ENCODE assay signal across 9 cellular contexts in genomic region chr17:47733414-47734288, GRCh38. TPM values are rescaled to one million over a fixed set of nuclear protein-coding genes. Genes with fewer than 3 reads are reported as not detected.
A peak's percentile ranks its signal among the peaks of the same experiment; 100 is the strongest.
DNase-seq lines count a peak whose midpoint lies in the region; ATAC-seq and TF ChIP-seq lines count a peak whose summit lies in the region.
"Had no signal": no experiment of that assay in that cellular context is flagged by ENCODE, and none has a peak within 500 bp of the region (broad histone marks: within the 10 kb centered on the region; RNA-seq: fewer than 3 reads in every experiment).

No MANE protein-coding gene starts in this region.

- H3K9me3 ChIP-seq in Panc1 (ENCODE audit: control insufficient read depth, insufficient read depth, low read depth, low read length) (no peaks in the 10 kb centered on the region), ovary (no peaks in the 10 kb centered on the region)

- no peak for TF ChIP-seq EP300 in ovary (IDR thresholded peaks at IDR 0.05)

- no peak for TF ChIP-seq CTCF in GM12865 (IDR thresholded peaks at IDR 0.05; ENCODE audit: insufficient read depth, low read depth, low read length, missing control alignments)
- TF ChIP-seq CTCF in Panc1 (IDR thresholded peaks at IDR 0.05): no peak
- no peak for TF ChIP-seq CTCF in ovary (IDR thresholded peaks at IDR 0.05)

- POLR2A ChIA-PET in Panc1 (lab: Charles Lee): no interaction called here

- WGBS in ovary, 3 donors: 2 to 4% (median 2%) methylated on average over 61 to 93 of the region's 93 CpGs

- H3K36me3 ChIP-seq in H7 (replicated peaks; ENCODE audit: control insufficient read depth, insufficient read depth, low read length): no peaks in the 10 kb centered on the region
- H3K36me3 ChIP-seq in Panc1 (ENCODE audit: control insufficient read depth, insufficient read depth, low read length): no peaks in the 10 kb centered on the region
- no peaks in the 10 kb centered on the region for H3K36me3 ChIP-seq in ovary

- peak; percentile 76 for ATAC-seq in Panc1
- peak; percentile 13 for ATAC-seq in esophagus mucosa

- intact Hi-C loops in Panc1 (cut with micrococcal nuclease; ENCODE audit: unreplicated experiment) (no loop called here), ovary (cut with DNase I) (no loop called here)

- H3K4me1 ChIP-seq in Panc1 (ENCODE audit: control insufficient read depth, insufficient read depth, low read length) (no peaks in the 10 kb centered on the region), ovary (ENCODE audit: insufficient read depth) (peaks cover 1% of the 10 kb centered on the region)

- H3K27ac ChIP-seq in Panc1 (ENCODE audit: low read length): no peak overlapping the region
- no peak overlapping the region for H3K27ac ChIP-seq in ovary
- H3K27ac ChIP-seq: KMS-11 had no signal

- CTCF ChIA-PET in Panc1 (lab: Charles Lee): interaction anchor here (0.6 kb wide), 1 partner anchor 35 kb away, joined by 3 read pairs; no protein-coding TSS in a partner anchor

- H3K4me3 ChIP-seq in GM12865 (ENCODE audit: low read depth, low read length) (peak overlapping the region; percentile 70), H7 (ENCODE audit: insufficient read depth, low read depth, low read length) (peak overlapping the region; percentile 41), Panc1 (ENCODE audit: low read depth in 2 of 2, low read length in 2 of 2) (peak overlapping the region; percentile 28 to 32), ovary (peak overlapping the region; percentile 21)

- in situ Hi-C loops in Panc1 (cut with HindIII; ENCODE audit: low pct_unique_long_range_greater_than_20kb, low sequenced_read_pairs): no loop called here

- H3K27me3 ChIP-seq in H7 (ENCODE audit: control insufficient read depth, insufficient read depth, low read length): peaks cover 55% of the 10 kb centered on the region
- H3K27me3 ChIP-seq in Panc1 (ENCODE audit: control insufficient read depth, insufficient read depth, low read length): peaks cover 12% of the 10 kb centered on the region; the same call in 1 of the 2 replicates
- H3K27me3 ChIP-seq in ovary: no peaks in the 10 kb centered on the region

- DNase-seq in GM12865 (ENCODE audit: low read depth) (no peak), H7 (peak; percentile 79), Panc1 (ENCODE audit: low read depth, low spot score) (no peak), ovary (peak in 1 of 5 donors; percentile 0), NOMO-1 treated with dmso at 0.1 percent for 144 hours (lab: John Stamatoyannopoulos, UW; ENCODE audit: unreplicated experiment) (no peak), DMS153 (lab: John Stamatoyannopoulos, UW) (no peak), SIG-M5 (lab: John Stamatoyannopoulos, UW) (no peak)

- BruUV-seq in Panc1 (replicated peaks; lab: Mats Ljungman, UMichigan): no TSS peak

- no peak for TF ChIP-seq POLR2A in ovary (IDR thresholded peaks at IDR 0.05)

RNA-seq across cellular contexts. Expression of gene TBX21, which starts 0.6 kb away (rescaled TPM):
- not detected in 2 replicates for total RNA-seq in H7 (2014; rRNA removed; shearing (Covaris generic))
- total RNA-seq in Panc1 (2021; ENCODE audit: unreplicated experiment) (0.10 TPM), esophagus mucosa (not detected), ovary (1 to 10 TPM in 1 of 7 donors, under 1 TPM in 5, not detected in 1; 0.20 to 1.4 (median 0.33) TPM)
- not detected for polyA plus RNA-seq in Panc1 (2012; ENCODE audit: insufficient read length)
- under 1 TPM; 0.12 to 0.70 TPM for polyA plus RNA-seq in ovary

RNA-seq across cellular contexts. Expression of gene TBKBP1, which starts 39.7 kb away (rescaled TPM):
- 13.9 and 16.3 TPM in 2 replicates for total RNA-seq in H7 (2014; rRNA removed; shearing (Covaris generic))
- total RNA-seq in Panc1 (2021; ENCODE audit: unreplicated experiment): 12.0 TPM
- 18.5 TPM for polyA plus RNA-seq in Panc1 (2012; ENCODE audit: insufficient read length)
- 3.1 TPM for total RNA-seq in esophagus mucosa
- 10 to 100 TPM in 5 of 7 donors, 1 to 10 TPM in 2; 6.0 to 28.8 (median 22.8) TPM for total RNA-seq in ovary
- polyA plus RNA-seq in ovary: 10 to 100 TPM; 10.4 to 24.0 TPM
